Comparison of ENCODE assay signal across 23 cellular contexts in genomic region chr13:48593551-48593950, GRCh38.
DNase-seq lines count a peak whose midpoint lies in the region; ATAC-seq and TF ChIP-seq lines count a peak whose summit lies in the region.
"Had no signal": no experiment of that assay in that cellular context is flagged by ENCODE, and none has a peak within 500 bp of the region (broad histone marks: within the 10 kb centered on the region; RNA-seq: fewer than 3 reads in every experiment).

No MANE protein-coding gene starts in this region.

- peaks cover 0 to 1% of the 10 kb centered on the region in 2 donors for H3K9me3 ChIP-seq in lung (ENCODE audit: control insufficient read depth in 2 of 2, insufficient read depth in 1 of 2, low read length in 1 of 2)
- H3K9me3 ChIP-seq: SK-N-SH had no signal

- H3K36me3 Mint-ChIP-seq in activated CD8-positive, alpha-beta T cell treated with anti-CD3 and anti-CD28 coated beads, Interleukin-2, amount 10 ng/mL, durations not matched to agents 7 days and 5 days (ENCODE audit: low read depth) = peaks cover 3% of the 10 kb centered on the region
- H3K36me3 Mint-ChIP-seq in activated CD8-positive, alpha-beta T cell treated with anti-CD3 and anti-CD28 coated beads for 36 hours (ENCODE audit: low read depth) = no peaks in the 10 kb centered on the region
- H3K36me3 Mint-ChIP-seq in WTC11 = peaks cover 33% of the 10 kb centered on the region

- no peaks in the 10 kb centered on the region for H3K9me3 Mint-ChIP-seq in activated CD8-positive, alpha-beta T cell treated with anti-CD3 and anti-CD28 coated beads, Interleukin-2, amount 10 ng/mL, durations not matched to agents 7 days and 5 days (ENCODE audit: insufficient read depth)
- H3K9me3 Mint-ChIP-seq in activated CD8-positive, alpha-beta T cell treated with anti-CD3 and anti-CD28 coated beads for 36 hours = no peaks in the 10 kb centered on the region
- H3K9me3 Mint-ChIP-seq in WTC11 = peaks cover 38% of the 10 kb centered on the region
- H3K9me3 Mint-ChIP-seq: CD4-positive, alpha-beta T cell had no signal

- H3K27me3 Mint-ChIP-seq in activated CD8-positive, alpha-beta T cell treated with anti-CD3 and anti-CD28 coated beads, Interleukin-2, amount 10 ng/mL, durations not matched to agents 7 days and 5 days (ENCODE audit: low read depth) = peaks cover 6% of the 10 kb centered on the region
- no peaks in the 10 kb centered on the region for H3K27me3 Mint-ChIP-seq in activated CD8-positive, alpha-beta T cell treated with anti-CD3 and anti-CD28 coated beads for 36 hours
- H3K27me3 Mint-ChIP-seq in WTC11 (ENCODE audit: low read depth) = peaks cover 2% of the 10 kb centered on the region; the same call in 1 of the 2 replicates
- H3K27me3 Mint-ChIP-seq: CD4-positive, alpha-beta T cell had no signal

- TF ChIP-seq CTCF in activated CD8-positive, alpha-beta T cell treated with anti-CD3 and anti-CD28 coated beads for 36 hours (IDR thresholded peaks at IDR 0.05) = no peak
- TF ChIP-seq CTCF in WTC11 (IDR thresholded peaks at IDR 0.05) = no peak
- no peak for TF ChIP-seq CTCF in lung (IDR thresholded peaks at IDR 0.05; ENCODE audit: control extremely low read depth, extremely low read depth)

- no peak overlapping the region for H3K27ac ChIP-seq in lung (ENCODE audit: low read depth in 1 of 2, low read length in 1 of 2)

- POLR2A ChIA-PET in activated CD8-positive, alpha-beta T cell treated with anti-CD3 and anti-CD28 coated beads, Interleukin-2, amount 10 ng/mL, durations not matched to agents 7 days and 5 days (lab: Charles Lee) = no interaction called here
- POLR2A ChIA-PET in activated CD8-positive, alpha-beta T cell treated with anti-CD3 and anti-CD28 coated beads for 36 hours (lab: Charles Lee) = no interaction called here
- POLR2A ChIA-PET in WTC11 (lab: Charles Lee) = interaction anchor here (0.9 kb wide), 1 partner anchor 13 kb away, joined by 4 read pairs; no protein-coding TSS in a partner anchor

- intact Hi-C loops in activated CD8-positive, alpha-beta T cell treated with anti-CD3 and anti-CD28 coated beads for 36 hours (cut with micrococcal nuclease) = no loop called here

- CTCF ChIA-PET in activated CD8-positive, alpha-beta T cell treated with anti-CD3 and anti-CD28 coated beads, Interleukin-2, amount 10 ng/mL, durations not matched to agents 7 days and 5 days (lab: Charles Lee) = interaction anchor here (1.1 to 9.6 kb wide), 3 partner anchors 12 to 250 kb away, joined by 4 to 100 read pairs (median 9); no protein-coding TSS in a partner anchor
- CTCF ChIA-PET in activated CD8-positive, alpha-beta T cell treated with anti-CD3 and anti-CD28 coated beads for 36 hours (lab: Charles Lee) = interaction anchor here (1.0 to 11.7 kb wide), 4 partner anchors 137 to 259 kb away, joined by 3 to 92 read pairs (median 4); no protein-coding TSS in a partner anchor
- CTCF ChIA-PET in WTC11 (lab: Charles Lee) = interaction anchor here (0.6 to 3.2 kb wide), 4 partner anchors 13 to 178 kb away, joined by 4 to 25 read pairs (median 10); no protein-coding TSS in a partner anchor

- no peak overlapping the region for H3K4me3 ChIP-seq in lung
- H3K4me3 ChIP-seq: GM12878 had no signal

- WGBS in lung, 2 donors = 55 to 76% methylated on average over 4 of the region's 4 CpGs

- no peaks in the 10 kb centered on the region for H3K4me1 Mint-ChIP-seq in activated CD8-positive, alpha-beta T cell treated with anti-CD3 and anti-CD28 coated beads, Interleukin-2, amount 10 ng/mL, durations not matched to agents 7 days and 5 days (ENCODE audit: low read depth)
- H3K4me1 Mint-ChIP-seq in activated CD8-positive, alpha-beta T cell treated with anti-CD3 and anti-CD28 coated beads for 36 hours (ENCODE audit: low read depth) = peaks cover 2% of the 10 kb centered on the region
- H3K4me1 Mint-ChIP-seq in WTC11 = peaks cover 53% of the 10 kb centered on the region

- no peak for ATAC-seq in activated CD8-positive, alpha-beta T cell treated with anti-CD3 and anti-CD28 coated beads, Interleukin-2, amount 10 ng/mL, durations not matched to agents 7 days and 5 days
- no peak for ATAC-seq in activated CD8-positive, alpha-beta T cell treated with anti-CD3 and anti-CD28 coated beads for 36 hours
- ATAC-seq in WTC11 (peak; percentile 17; the same call in 1 of the 2 replicates), lung (ENCODE audit: insufficient read depth, low FRiP score) (no peak), HG02981 (IDR thresholded peaks at IDR 0.05; ENCODE audit: unreplicated experiment) (no peak), HG02970 (IDR thresholded peaks at IDR 0.05; ENCODE audit: low FRiP score, unreplicated experiment) (no peak)
- ATAC-seq: GM12878, PC-3 had no signal

- H3K27me3 ChIP-seq in lung (ENCODE audit: control insufficient read depth, insufficient read depth) = no peaks in the 10 kb centered on the region

- no peaks in the 10 kb centered on the region for H3K36me3 ChIP-seq in lung (ENCODE audit: control insufficient read depth in 2 of 2, insufficient read depth in 2 of 2, low read length in 2 of 2)

- no peaks in the 10 kb centered on the region for H3K4me1 ChIP-seq in lung (ENCODE audit: control insufficient read depth in 2 of 2, insufficient read depth in 2 of 2, low read length in 2 of 2)

- peak; percentile 15 for DNase-seq in activated CD8-positive, alpha-beta T cell treated with anti-CD3 and anti-CD28 coated beads, Interleukin-2, amount 10 ng/mL, durations not matched to agents 7 days and 5 days
- no peak for DNase-seq in activated CD8-positive, alpha-beta T cell treated with anti-CD3 and anti-CD28 coated beads for 36 hours
- DNase-seq in WTC11 (ENCODE audit: low spot score) (no peak), lung (ENCODE audit: low spot score) (peak; percentile 22), NCI-H510A treated with DMSO at 0.1 percent for 48 hours (lab: John Stamatoyannopoulos, UW) (no peak), NCI-H2171 treated with DMSO at 0.1 percent for 48 hours (lab: John Stamatoyannopoulos, UW) (no peak)
- DNase-seq: Caco-2; CD4-positive, alpha-beta T cell; DMS153; GF-D8; H7; NCI-H1105 treated with DMSO at 0.1 percent for 48 hours; NCI-H1694; NCI-H2081 treated with DMSO at 0.1 percent for 48 hours; NCI-H748 treated with DMSO at 0.1 percent for 48 hours; NK-92 treated with Interleukin-12 subunit alpha and Interleukin-12 subunit beta, amount 100 ng/mL, for 24 hours; PC-3; RPMI8226; SHP77 treated with DMSO at 0.1 percent for 48 hours; SK-N-SH had no signal

- no peak overlapping the region for H3K4me3 Mint-ChIP-seq in activated CD8-positive, alpha-beta T cell treated with anti-CD3 and anti-CD28 coated beads, Interleukin-2, amount 10 ng/mL, durations not matched to agents 7 days and 5 days
- H3K4me3 Mint-ChIP-seq in activated CD8-positive, alpha-beta T cell treated with anti-CD3 and anti-CD28 coated beads for 36 hours = no peak overlapping the region
- peak overlapping the region; percentile 41 for H3K4me3 Mint-ChIP-seq in WTC11
- H3K4me3 Mint-ChIP-seq: CD4-positive, alpha-beta T cell had no signal

- H3K27ac Mint-ChIP-seq in activated CD8-positive, alpha-beta T cell treated with anti-CD3 and anti-CD28 coated beads, Interleukin-2, amount 10 ng/mL, durations not matched to agents 7 days and 5 days = no peak overlapping the region
- no peak overlapping the region for H3K27ac Mint-ChIP-seq in activated CD8-positive, alpha-beta T cell treated with anti-CD3 and anti-CD28 coated beads for 36 hours
- H3K27ac Mint-ChIP-seq in WTC11 = peak overlapping the region; percentile 47
- H3K27ac Mint-ChIP-seq: CD4-positive, alpha-beta T cell had no signal

TF ChIP-seq in WTC11, 78 proteins besides CTCF, POLR2A, EP300 and RAD21 (continues in another document):
- TF ChIP-seq, protein P1, sequence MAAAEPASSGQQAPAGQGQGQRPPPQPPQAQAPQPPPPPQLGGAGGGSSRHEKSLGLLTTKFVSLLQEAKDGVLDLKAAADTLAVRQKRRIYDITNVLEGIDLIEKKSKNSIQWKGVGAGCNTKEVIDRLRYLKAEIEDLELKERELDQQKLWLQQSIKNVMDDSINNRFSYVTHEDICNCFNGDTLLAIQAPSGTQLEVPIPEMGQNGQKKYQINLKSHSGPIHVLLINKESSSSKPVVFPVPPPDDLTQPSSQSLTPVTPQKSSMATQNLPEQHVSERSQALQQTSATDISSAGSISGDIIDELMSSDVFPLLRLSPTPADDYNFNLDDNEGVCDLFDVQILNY (CRISPR knock-in tag; IDR thresholded peaks at IDR 0.05) = no peak
- TF ChIP-seq FOXJ3 (CRISPR knock-in tag; IDR thresholded peaks at IDR 0.05; ENCODE audit: borderline replicate concordance) = no peak
- TF ChIP-seq, protein P2, sequence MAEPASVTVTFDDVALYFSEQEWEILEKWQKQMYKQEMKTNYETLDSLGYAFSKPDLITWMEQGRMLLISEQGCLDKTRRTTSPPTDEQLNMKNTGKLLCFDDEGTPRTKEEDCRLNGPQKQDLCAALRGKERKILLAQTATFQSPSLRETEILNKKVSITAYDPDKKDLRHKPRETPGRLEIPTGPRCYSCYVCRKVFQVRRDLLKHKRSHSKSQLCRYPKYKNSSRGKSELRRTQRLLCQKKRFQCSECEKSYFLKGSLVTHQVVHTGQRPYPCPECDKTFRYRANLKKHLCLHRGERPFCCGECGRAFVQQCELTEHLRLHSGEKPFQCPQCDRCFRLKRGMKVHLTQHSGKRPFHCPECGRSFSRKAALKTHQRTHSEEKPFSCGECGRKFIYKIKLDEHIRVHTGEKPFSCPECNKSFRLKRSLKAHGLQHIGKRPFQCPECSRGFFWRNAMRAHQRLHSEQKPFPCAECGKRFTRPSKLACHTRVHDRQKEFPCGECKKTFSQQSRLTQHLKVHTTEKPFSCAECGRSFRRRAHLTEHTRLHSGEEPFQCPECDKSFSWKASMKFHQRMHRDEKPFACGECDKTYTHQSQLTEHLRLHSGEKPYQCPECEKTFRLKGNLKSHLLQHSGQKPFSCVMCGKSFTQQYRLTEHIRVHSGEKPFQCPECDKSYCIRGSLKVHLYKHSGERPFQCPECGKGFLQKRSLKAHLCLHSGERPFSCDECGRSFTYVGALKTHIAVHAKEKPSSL (CRISPR knock-in tag; conservative IDR thresholded peaks at IDR 0.05) = no peak
- TF ChIP-seq, protein P3, sequence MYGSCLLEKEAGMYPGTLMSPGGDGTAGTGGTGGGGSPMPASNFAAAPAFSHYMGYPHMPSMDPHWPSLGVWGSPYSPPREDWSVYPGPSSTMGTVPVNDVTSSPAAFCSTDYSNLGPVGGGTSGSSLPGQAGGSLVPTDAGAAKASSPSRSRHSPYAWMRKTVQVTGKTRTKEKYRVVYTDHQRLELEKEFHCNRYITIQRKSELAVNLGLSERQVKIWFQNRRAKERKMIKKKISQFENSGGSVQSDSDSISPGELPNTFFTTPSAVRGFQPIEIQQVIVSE (CRISPR knock-in tag; IDR thresholded peaks at IDR 0.05; ENCODE audit: borderline replicate concordance) = no peak

Comparison
In these comparisons a context has a peak if more than half of its experiments do, and no peak if none do; other contexts are left out.
1. DNase-seq: peak in activated CD8-positive, alpha-beta T cell treated with anti-CD3 and anti-CD28 coated beads, Interleukin-2, amount 10 ng/mL, durations not matched to agents 7 days and 5 days (single experiment) and lung (single experiment); none in activated CD8-positive, alpha-beta T cell treated with anti-CD3 and anti-CD28 coated beads for 36 hours (single experiment), WTC11 (single experiment), NCI-H510A treated with DMSO at 0.1 percent for 48 hours (single experiment) and NCI-H2171 treated with DMSO at 0.1 percent for 48 hours (single experiment).